Comparison of ENCODE assay signal across 9 cellular contexts in the genomic region with DNA sequence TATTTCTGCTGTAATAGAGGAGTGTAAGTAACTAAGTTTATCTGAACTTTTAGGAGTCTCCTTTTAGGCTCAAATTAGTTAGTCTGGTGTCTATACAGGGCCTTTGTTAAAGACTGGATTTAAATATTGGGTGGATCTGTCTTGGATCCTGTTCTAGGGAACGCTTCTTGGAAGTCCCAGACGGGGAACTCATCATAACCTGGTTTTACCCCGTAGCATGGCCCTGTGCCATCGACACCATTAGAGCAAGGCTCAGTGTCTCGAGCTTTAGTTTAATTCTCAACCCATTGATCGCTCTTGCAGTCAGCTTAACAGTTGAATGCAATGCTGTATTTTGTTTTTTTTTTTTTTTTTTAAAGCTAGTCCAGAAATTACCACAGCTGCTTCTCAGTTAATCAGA.
DNase-seq lines count a peak whose midpoint lies in the region; ATAC-seq and TF ChIP-seq lines count a peak whose summit lies in the region.
"Had no signal": no experiment of that assay in that cellular context is flagged by ENCODE, and none has a peak within 500 bp of the region (broad histone marks: within the 10 kb centered on the region; RNA-seq: fewer than 3 reads in every experiment).

No MANE protein-coding gene starts in this region.

- H3K4me2 ChIP-seq in mammary epithelial cell (ENCODE audit: insufficient read depth, low read depth, low read length), result peak overlapping the region; percentile 60

- peaks cover 97% of the 10 kb centered on the region for H3K79me2 ChIP-seq in mammary epithelial cell (ENCODE audit: insufficient read depth, low read length)

- H4K20me1 ChIP-seq in mammary epithelial cell (ENCODE audit: insufficient read depth, low read length), result no peaks in the 10 kb centered on the region

- intact Hi-C loops in CD4-positive, alpha-beta T cell (cut with DNase I, micrococcal nuclease), result loop anchor here (5.0 kb wide), 3 partner anchors 73 to 92 kb away; partner anchors contain the start of gene CARMIL1 (in 1 of the 2)
- intact Hi-C loops in mammary epithelial cell (cut with micrococcal nuclease), result loop anchor here (10.0 kb wide), 1 partner anchor 86 kb away; no protein-coding TSS in a partner anchor
- intact Hi-C loops in mucosa of descending colon (cut with DNase I, micrococcal nuclease), result no loop called here

- peak overlapping the region; percentile 76 for H3K4me3 Mint-ChIP-seq in CD4-positive, alpha-beta T cell
- H3K4me3 Mint-ChIP-seq in IgD-negative memory B cell, result no peak overlapping the region

- POLR2A ChIA-PET in CD4-positive, alpha-beta T cell (lab: Charles Lee), result interaction anchor here (0.9 to 5.3 kb wide), 4 partner anchors 8 to 89 kb away, joined by 3 to 66 read pairs (median 4); partner anchors contain the start of gene CARMIL1

- H2AFZ ChIP-seq in mammary epithelial cell (ENCODE audit: low read depth, low read length), result peak overlapping the region; percentile 62

- 31% methylated on average over 6 of the region's 6 CpGs for WGBS in mammary epithelial cell (ENCODE audit: low coverage, missing lambda C conversion rate)

- H3K9me3 ChIP-seq in CD4-positive, alpha-beta T cell (ENCODE audit: control insufficient read depth, low read length), result no peaks in the 10 kb centered on the region
- H3K9me3 ChIP-seq in mammary epithelial cell (replicated peaks; ENCODE audit: insufficient read depth, low read length) (no peaks in the 10 kb centered on the region), mucosa of descending colon (no peaks in the 10 kb centered on the region)

- H3K4me1 Mint-ChIP-seq in CD4-positive, alpha-beta T cell (ENCODE audit: low read depth), result peaks cover 70% of the 10 kb centered on the region
- H3K4me1 Mint-ChIP-seq in IgD-negative memory B cell, result peaks cover 14 to 70% (median 48%) of the 10 kb centered on the region in 3 donors

- peaks cover 3% of the 10 kb centered on the region for H3K36me3 Mint-ChIP-seq in CD4-positive, alpha-beta T cell (ENCODE audit: low read depth)
- H3K36me3 Mint-ChIP-seq in IgD-negative memory B cell, result no peaks in the 10 kb centered on the region

- H3K27me3 Mint-ChIP-seq in CD4-positive, alpha-beta T cell, result no peaks in the 10 kb centered on the region
- H3K27me3 Mint-ChIP-seq in IgD-negative memory B cell, result peaks cover 17% of the 10 kb centered on the region

- H3K27me3 ChIP-seq in CD4-positive, alpha-beta T cell (ENCODE audit: control insufficient read depth, insufficient read depth, low read length), result no peaks in the 10 kb centered on the region
- H3K27me3 ChIP-seq in mammary epithelial cell (ENCODE audit: insufficient read depth, low read length), result no peaks in the 10 kb centered on the region

- peak overlapping the region; percentile 97 for H3K27ac Mint-ChIP-seq in CD4-positive, alpha-beta T cell
- H3K27ac Mint-ChIP-seq in IgD-negative memory B cell, result peak overlapping the region in 2 of 3 donors; percentile 36 to 85

- in situ Hi-C loops in mammary epithelial cell (cut with MboI; ENCODE audit: low sequenced_read_pairs in 2 of 2), result no loop called here

- no peak for ATAC-seq in CD4-positive, alpha-beta T cell (ENCODE audit: poor library complexity)
- peak; percentile 25 for ATAC-seq in mucosa of descending colon

- CTCF ChIA-PET in CD4-positive, alpha-beta T cell (lab: Charles Lee), result interaction anchor here (1.0 to 1.8 kb wide), 4 partner anchors 13 to 121 kb away, joined by 3 to 4 read pairs (median 4); no protein-coding TSS in a partner anchor
- CTCF ChIA-PET in mammary epithelial cell (lab: Charles Lee; ENCODE audit: low non-redundant PET), result no interaction called here

- dilution Hi-C loops in mammary epithelial cell (cut with HindIII; ENCODE audit: low sequenced_read_pairs), result no loop called here

- DNase-seq in CD4-positive, alpha-beta T cell, result no peak
- DNase-seq in mammary epithelial cell (no peak), mucosa of descending colon (peak in 1 of 3 donors; percentile 47), NCI-H1930 (lab: John Stamatoyannopoulos, UW) (no peak), NCI-H187 (lab: John Stamatoyannopoulos, UW) (no peak), NCI-H774 (lab: John Stamatoyannopoulos, UW) (no peak), iPS-NIHi7 (ENCODE audit: extremely low spot score) (no peak)
- DNase-seq: NCI-H1048 had no signal

- H3K4me1 ChIP-seq in mammary epithelial cell (ENCODE audit: insufficient read depth, low read length) (peaks cover 27% of the 10 kb centered on the region), mucosa of descending colon (ENCODE audit: low read depth) (peaks cover 17% of the 10 kb centered on the region)

- H3K4me3 ChIP-seq in mammary epithelial cell (replicated peaks in 1 of 3; ENCODE audit: insufficient read depth in 1 of 3, low read depth in 2 of 3, low read length in 3 of 3), result no peak overlapping the region
- H3K4me3 ChIP-seq in mucosa of descending colon, result no peak overlapping the region

- BruUV-seq in mammary epithelial cell (replicated peaks; lab: Mats Ljungman, UMichigan), result no TSS peak

- peaks cover 2% of the 10 kb centered on the region for H3K9me3 Mint-ChIP-seq in CD4-positive, alpha-beta T cell
- H3K9me3 Mint-ChIP-seq in IgD-negative memory B cell, result peaks cover 0 to 4% (median 0%) of the 10 kb centered on the region in 3 donors

- no peak overlapping the region for H3K9ac ChIP-seq in mammary epithelial cell (ENCODE audit: insufficient read depth, low read length)

- peak overlapping the region; percentile 42 for H3K27ac ChIP-seq in CD4-positive, alpha-beta T cell (ENCODE audit: low read depth, low read length)
- H3K27ac ChIP-seq in mammary epithelial cell (ENCODE audit: insufficient read depth, low read depth, low read length), result no peak overlapping the region

- TF ChIP-seq CTCF in CD4-positive, alpha-beta T cell (IDR thresholded peaks at IDR 0.05), result no peak
- no peak for TF ChIP-seq CTCF in mammary epithelial cell (conservative IDR thresholded peaks at IDR 0.05 in 1 of 2, IDR thresholded peaks at IDR 0.05 in 1 of 2; ENCODE audit: extremely low read depth in 1 of 2, insufficient read depth in 1 of 2, low read depth in 1 of 2, low read length in 2 of 2)
- TF ChIP-seq CTCF in mucosa of descending colon (IDR thresholded peaks at IDR 0.05), result no peak

- H3K36me3 ChIP-seq in mammary epithelial cell (ENCODE audit: insufficient read depth, low read length), result no peaks in the 10 kb centered on the region
- H3K36me3 ChIP-seq in mucosa of descending colon (ENCODE audit: low read depth), result no peaks in the 10 kb centered on the region

Comparison
In these comparisons a context has a peak if more than half of its experiments do, and no peak if none do; other contexts are left out.
1. intact Hi-C loops: an anchor here in CD4-positive, alpha-beta T cell (5.0 kb wide) and mammary epithelial cell (10.0 kb wide); none called in mucosa of descending colon.